ENCODE assay signal across 21 cellular contexts in genomic region chr10:44895280-44895679, GRCh38. TPM values are rescaled to one million over a fixed set of nuclear protein-coding genes. Genes with fewer than 3 reads are reported as not detected.
DNase-seq lines count a peak whose midpoint lies in the region; ATAC-seq and TF ChIP-seq lines count a peak whose summit lies in the region.
"Had no signal": no experiment of that assay in that cellular context is flagged by ENCODE, and none has a peak within 500 bp of the region (broad histone marks: within the 10 kb centered on the region; RNA-seq: fewer than 3 reads in every experiment).

No MANE protein-coding gene starts in this region.

- no peaks in the 10 kb centered on the region for H3K9me3 Mint-ChIP-seq in stimulated activated naive B cell treated with anti-CD40 and anti-IgM and Interleukin-4, amounts not matched to agents 10 μg/mL and 1 μg/mL and 100 μg/mL, for 72 hours
- H3K9me3 Mint-ChIP-seq: IgD-negative memory B cell, T-cell had no signal

- peaks cover 0 to 4% of the 10 kb centered on the region in 2 donors for H3K27me3 Mint-ChIP-seq in stimulated activated naive B cell treated with anti-CD40 and anti-IgM and Interleukin-4, amounts not matched to agents 10 μg/mL and 1 μg/mL and 100 μg/mL, for 72 hours
- H3K27me3 Mint-ChIP-seq: T-cell had no signal

- no peaks in the 10 kb centered on the region for H3K4me1 ChIP-seq in right atrium auricular region
- peaks cover 63% of the 10 kb centered on the region for H3K4me1 ChIP-seq in MM.1S (ENCODE audit: low read length)
- H3K4me1 ChIP-seq: A549 had no signal

- H4K20me1 ChIP-seq in MM.1S (ENCODE audit: insufficient read depth, low read length), result no peaks in the 10 kb centered on the region

- intact Hi-C loops in cardiac septum (cut with DNase I), result no loop called here

- H3K9ac ChIP-seq in MM.1S (ENCODE audit: low read length), result no peak overlapping the region; the same call in 1 of the 2 replicates

- no peak overlapping the region for H3K4me3 Mint-ChIP-seq in stimulated activated naive B cell treated with anti-CD40 and anti-IgM and Interleukin-4, amounts not matched to agents 10 μg/mL and 1 μg/mL and 100 μg/mL, for 72 hours
- H3K4me3 Mint-ChIP-seq: IgD-negative memory B cell, T-cell had no signal

- H3K36me3 ChIP-seq in right atrium auricular region, result no peaks in the 10 kb centered on the region
- H3K36me3 ChIP-seq in MM.1S (replicated peaks; ENCODE audit: insufficient read depth, low read length), result no peaks in the 10 kb centered on the region

- DNase-seq in cardiac septum (ENCODE audit: low spot score) (peak; percentile 49), right atrium auricular region (ENCODE audit: low spot score) (no peak), MM.1S (peak; percentile 19), A172 (ENCODE audit: low spot score) (no peak)
- DNase-seq in stimulated activated naive B cell treated with anti-CD40 and anti-IgM and Interleukin-4, amounts not matched to agents 10 μg/mL and 1 μg/mL and 100 μg/mL, for 72 hours, result peak; percentile 23
- DNase-seq: GDM1, GOT3, NCI-H1694, NCI-H510A, NCI-H82, T-cell, T1000 had no signal

- ATAC-seq in GM21619 (IDR thresholded peaks at IDR 0.05; ENCODE audit: unreplicated experiment) (peak; percentile 71), GM19328 (IDR thresholded peaks at IDR 0.05; ENCODE audit: unreplicated experiment) (no peak), GM21528 (IDR thresholded peaks at IDR 0.05; ENCODE audit: low FRiP score, unreplicated experiment) (no peak)
- ATAC-seq in stimulated activated naive B cell treated with anti-CD40 and anti-IgM and Interleukin-4, amounts not matched to agents 10 μg/mL and 1 μg/mL and 100 μg/mL, for 72 hours (replicated peaks), result peak; percentile 83 to 91
- ATAC-seq: A549, Panc1, Right ventricle myocardium inferior, T-cell had no signal

- no peak overlapping the region for H3K4me2 ChIP-seq in MM.1S (ENCODE audit: low read depth, low read length)
- H3K4me2 ChIP-seq: A549 had no signal

- H3K4me3 ChIP-seq in right atrium auricular region, result no peak overlapping the region
- H3K4me3 ChIP-seq in MM.1S (ENCODE audit: low read length), result no peak overlapping the region
- H3K4me3 ChIP-seq: A549, SK-N-MC had no signal

- peak overlapping the region; percentile 70; the same call in 1 of the 2 replicates for H2AFZ ChIP-seq in MM.1S (ENCODE audit: low read length)

- TF ChIP-seq CTCF in right atrium auricular region (IDR thresholded peaks at IDR 0.05), result no peak
- TF ChIP-seq CTCF in MM.1S (IDR thresholded peaks at IDR 0.05; ENCODE audit: low read length), result no peak

- H3K79me2 ChIP-seq in MM.1S (ENCODE audit: low read length), result no peaks in the 10 kb centered on the region

- no peaks in the 10 kb centered on the region for H3K36me3 Mint-ChIP-seq in stimulated activated naive B cell treated with anti-CD40 and anti-IgM and Interleukin-4, amounts not matched to agents 10 μg/mL and 1 μg/mL and 100 μg/mL, for 72 hours
- H3K36me3 Mint-ChIP-seq: IgD-negative memory B cell, T-cell had no signal

- H3K27ac Mint-ChIP-seq in stimulated activated naive B cell treated with anti-CD40 and anti-IgM and Interleukin-4, amounts not matched to agents 10 μg/mL and 1 μg/mL and 100 μg/mL, for 72 hours, result no peak overlapping the region
- H3K27ac Mint-ChIP-seq: T-cell had no signal

- peaks cover 4 to 12% of the 10 kb centered on the region in 2 donors for H3K4me1 Mint-ChIP-seq in stimulated activated naive B cell treated with anti-CD40 and anti-IgM and Interleukin-4, amounts not matched to agents 10 μg/mL and 1 μg/mL and 100 μg/mL, for 72 hours
- H3K4me1 Mint-ChIP-seq: T-cell had no signal

- H3K27me3 ChIP-seq in right atrium auricular region (no peaks in the 10 kb centered on the region), MM.1S (replicated peaks; ENCODE audit: insufficient read depth, low read length) (no peaks in the 10 kb centered on the region)

- H3K27ac ChIP-seq in right atrium auricular region (no peak overlapping the region), MM.1S (ENCODE audit: low read length) (peak overlapping the region; percentile 93; the same call in 1 of the 2 replicates)
- H3K27ac ChIP-seq: A549, SK-N-MC had no signal

- no peaks in the 10 kb centered on the region for H3K9me3 ChIP-seq in right atrium auricular region
- no peaks in the 10 kb centered on the region for H3K9me3 ChIP-seq in MM.1S (replicated peaks; ENCODE audit: insufficient read depth, low read length)
- H3K9me3 ChIP-seq: A549 had no signal

- H3F3A ChIP-seq in MM.1S (ENCODE audit: insufficient read depth, low read length), result peaks cover 26% of the 10 kb centered on the region

- no peaks in the 10 kb centered on the region for H3K9me2 ChIP-seq in MM.1S (replicated peaks; ENCODE audit: insufficient read depth, low read length)

RNA-seq across cellular contexts. Expression of gene TMEM72, which starts 15.9 kb away (rescaled TPM):
- total RNA-seq in cardiac septum (not detected), right atrium auricular region (under 1 TPM in 1 of 2 donors, not detected in 1; 0.15 TPM)
- total RNA-seq in A172 (2014; rRNA removed; shearing (Covaris generic)), result not detected in 2 replicates
- total RNA-seq: HT1080, Right ventricle myocardium inferior had no signal

Comparison
In these comparisons a context has a peak if more than half of its experiments do, and no peak if none do; other contexts are left out.
1. DNase-seq: peak in cardiac septum (single experiment), MM.1S (single experiment) and stimulated activated naive B cell treated with anti-CD40 and anti-IgM and Interleukin-4, amounts not matched to agents 10 μg/mL and 1 μg/mL and 100 μg/mL, for 72 hours (single experiment); none in right atrium auricular region (single experiment) and A172 (single experiment).
2. ATAC-seq: peak in GM21619 (single experiment) and stimulated activated naive B cell treated with anti-CD40 and anti-IgM and Interleukin-4, amounts not matched to agents 10 μg/mL and 1 μg/mL and 100 μg/mL, for 72 hours (2 of 2); none in GM19328 (single experiment) and GM21528 (single experiment).